ENCODE assay signal across 7 cellular contexts in the genomic region with DNA sequence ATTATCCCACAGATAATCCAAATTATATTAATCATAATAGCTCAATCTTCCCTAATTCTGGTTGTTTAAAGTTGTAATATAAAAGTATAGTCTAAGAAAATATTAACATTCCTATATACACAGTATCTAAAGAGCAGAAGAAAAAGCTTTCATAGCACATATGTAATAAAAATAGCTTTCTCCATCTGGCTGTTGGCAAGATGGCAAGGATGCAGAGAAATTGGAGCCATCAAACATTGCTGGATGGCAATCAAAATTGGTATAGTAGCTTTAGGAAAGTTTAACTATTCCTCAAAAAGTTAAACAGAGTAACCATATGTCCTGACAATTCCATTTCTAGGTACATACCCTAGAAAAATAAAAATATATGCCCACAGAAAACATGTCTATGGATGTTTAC.
"Had no signal": no experiment of that assay in that cellular context is flagged by ENCODE, and none has a peak within 500 bp of the region (broad histone marks: within the 10 kb centered on the region; RNA-seq: fewer than 3 reads in every experiment).

No MANE protein-coding gene starts in this region.

- FAIRE-seq: HepG2 had no signal

- H3K4me3 ChIP-seq: GM23248, HAP-1 had no signal

- H3K27ac ChIP-seq: GM23248, HL-60 had no signal

- H3K9ac ChIP-seq: GM23248 had no signal

- H3K9me3 ChIP-seq: HAP-1 had no signal

- H3K4me1 ChIP-seq: HAP-1 had no signal

- H2AFZ ChIP-seq: GM23248 had no signal

- DNase-seq: GM23248, GOT3, H7, HFFc6 had no signal
